Comparison of ENCODE assay signal across 9 cellular contexts in the genomic region with DNA sequence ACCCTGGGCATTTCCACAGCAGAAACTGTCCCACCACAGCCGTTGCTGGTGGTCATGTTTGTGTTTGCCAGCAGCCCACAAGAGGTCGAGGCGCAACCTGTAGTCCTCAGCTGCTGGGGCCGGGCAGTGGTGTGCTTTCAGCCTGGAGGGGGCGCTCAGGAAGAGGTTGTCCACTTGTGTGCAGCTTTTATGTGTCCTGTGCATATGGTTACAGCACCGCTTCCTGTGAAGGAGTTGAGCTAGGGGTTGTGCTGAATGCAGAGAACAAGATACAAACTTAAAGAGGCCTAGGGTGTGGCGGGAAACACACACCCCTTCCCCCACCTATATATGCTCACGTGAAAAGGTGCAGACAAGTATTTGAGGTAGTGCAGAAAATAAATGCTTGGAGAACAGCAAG. TPM values are rescaled to one million over a fixed set of nuclear protein-coding genes. Genes with fewer than 3 reads are reported as not detected.
DNase-seq lines count a peak whose midpoint lies in the region; ATAC-seq, FAIRE-seq and TF ChIP-seq lines count a peak whose summit lies in the region.
"Had no signal": no experiment of that assay in that cellular context is flagged by ENCODE, and none has a peak within 500 bp of the region (broad histone marks: within the 10 kb centered on the region; RNA-seq: fewer than 3 reads in every experiment).

No MANE protein-coding gene starts in this region.

- no peaks in the 10 kb centered on the region for H3K36me3 ChIP-seq in Panc1 (ENCODE audit: control insufficient read depth, insufficient read depth, low read length)

- intact Hi-C loops in Calu3 (cut with micrococcal nuclease; ENCODE audit: unreplicated experiment) (no loop called here), Panc1 (cut with micrococcal nuclease; ENCODE audit: unreplicated experiment) (no loop called here)

- H3K9me3 ChIP-seq in Panc1 (ENCODE audit: control insufficient read depth, insufficient read depth, low read depth, low read length), result no peaks in the 10 kb centered on the region

- ATAC-seq in Panc1, result peak; percentile 49; the same call in 1 of the 2 replicates
- ATAC-seq in HG03342 (IDR thresholded peaks at IDR 0.05; ENCODE audit: unreplicated experiment), result no peak

- DNase-seq in Calu3 (no peak), Panc1 (ENCODE audit: low read depth, low spot score) (no peak), progenitor cell of endocrine pancreas (ENCODE audit: low spot score, unreplicated experiment) (no peak), NCI-H226 (no peak), T1000 (lab: John Stamatoyannopoulos, UW) (no peak), D721Med (ENCODE audit: insufficient read length, low spot score) (no peak)
- DNase-seq in activated naive CD4-positive, alpha-beta T cell treated with Interleukin-2 at 50 U/mL for 16 hours, result peak; percentile 63

- H3K27me3 ChIP-seq in Panc1 (ENCODE audit: control insufficient read depth, insufficient read depth, low read length), result no peaks in the 10 kb centered on the region

- no peaks in the 10 kb centered on the region for H3K4me1 ChIP-seq in Panc1 (ENCODE audit: control insufficient read depth, insufficient read depth, low read length)

- H3K36me3 Mint-ChIP-seq in Calu3 (ENCODE audit: insufficient read depth, unreplicated experiment), result peaks cover 17% of the 10 kb centered on the region
- H3K36me3 Mint-ChIP-seq in progenitor cell of endocrine pancreas (ENCODE audit: insufficient read depth), result peaks cover 3% of the 10 kb centered on the region

- no peak overlapping the region for H3K4me3 ChIP-seq in Panc1 (ENCODE audit: low read depth in 2 of 2, low read length in 2 of 2)

- no peaks in the 10 kb centered on the region for H3K9me3 Mint-ChIP-seq in Calu3 (ENCODE audit: low read depth, unreplicated experiment)
- H3K9me3 Mint-ChIP-seq in progenitor cell of endocrine pancreas (ENCODE audit: low read depth), result no peaks in the 10 kb centered on the region

- POLR2A ChIA-PET in Panc1 (lab: Charles Lee), result interaction anchor here (0.6 kb wide), 1 partner anchor 10 kb away, joined by 3 read pairs; no protein-coding TSS in a partner anchor

- CTCF ChIA-PET in Calu3 (lab: Charles Lee), result interaction anchor here (0.7 kb wide), 1 partner anchor 233 kb away, joined by 3 read pairs; no protein-coding TSS in a partner anchor
- CTCF ChIA-PET in Panc1 (lab: Charles Lee), result no interaction called here

- FAIRE-seq in D721Med (lab: Jason Lieb, UNC), result no peak

- H3K27me3 Mint-ChIP-seq in Calu3 (ENCODE audit: unreplicated experiment) (no peaks in the 10 kb centered on the region), progenitor cell of endocrine pancreas (no peaks in the 10 kb centered on the region)

- peak overlapping the region; percentile 9 for H3K27ac Mint-ChIP-seq in Calu3 (ENCODE audit: unreplicated experiment)
- H3K27ac Mint-ChIP-seq in progenitor cell of endocrine pancreas, result peak overlapping the region; percentile 29

- H3K4me1 Mint-ChIP-seq in Calu3 (ENCODE audit: low read depth, unreplicated experiment), result peaks cover 17% of the 10 kb centered on the region
- H3K4me1 Mint-ChIP-seq in progenitor cell of endocrine pancreas (ENCODE audit: low read depth), result peaks cover 5% of the 10 kb centered on the region

- TF ChIP-seq CTCF in Calu3 (IDR thresholded peaks at IDR 0.05; ENCODE audit: unreplicated experiment) (peak; percentile 30), Panc1 (IDR thresholded peaks at IDR 0.05) (no peak), progenitor cell of endocrine pancreas (IDR thresholded peaks at IDR 0.05; ENCODE audit: unreplicated experiment) (peak; percentile 23), D721Med (IDR thresholded peaks at IDR 0.05; ENCODE audit: insufficient read depth, missing control alignments) (no peak)

- no peak overlapping the region for H3K4me3 Mint-ChIP-seq in Calu3 (ENCODE audit: low read depth, unreplicated experiment)
- no peak overlapping the region for H3K4me3 Mint-ChIP-seq in progenitor cell of endocrine pancreas (ENCODE audit: low read depth)

- BruUV-seq in Calu3 (replicated peaks; lab: Mats Ljungman, UMichigan), result no TSS peak
- no TSS peak for BruUV-seq in Panc1 (replicated peaks; lab: Mats Ljungman, UMichigan)

- in situ Hi-C loops in Panc1 (cut with HindIII; ENCODE audit: low pct_unique_long_range_greater_than_20kb, low sequenced_read_pairs), result no loop called here

- no peak overlapping the region for H3K27ac ChIP-seq in Panc1 (ENCODE audit: low read length)
- H3K27ac ChIP-seq: VCaP had no signal

RNA-seq across cellular contexts. Expression of a gene that starts 29.5 kb away (rescaled TPM):
- total RNA-seq in Calu3 (2022), result 273 and 293 TPM in 2 replicates
- 17.1 TPM for total RNA-seq in Panc1 (2021; ENCODE audit: unreplicated experiment)
- polyA plus RNA-seq in Panc1 (2012; ENCODE audit: insufficient read length), result 14.0 TPM
- 63.9 and 64.5 TPM in 2 replicates for total RNA-seq in progenitor cell of endocrine pancreas

Comparison
In these comparisons a context has a peak if more than half of its experiments do, and no peak if none do; other contexts are left out.
1. CTCF ChIP-seq: peak in Calu3 (single experiment) and progenitor cell of endocrine pancreas (single experiment); none in Panc1 (single experiment) and D721Med (single experiment).